Comparison of ENCODE assay signal across 8 cellular contexts in genomic region chr6:132814716-132815570, GRCh38. TPM values are rescaled to one million over a fixed set of nuclear protein-coding genes. Genes with fewer than 3 reads are reported as not detected.
A peak's percentile ranks its signal among the peaks of the same experiment; 100 is the strongest.
DNase-seq lines count a peak whose midpoint lies in the region; ATAC-seq and TF ChIP-seq lines count a peak whose summit lies in the region.

No MANE protein-coding gene starts in this region.

- H3K4me1 Mint-ChIP-seq in natural killer cell = peaks cover 66 to 69% of the 10 kb centered on the region in 2 donors

- H3K27ac Mint-ChIP-seq in natural killer cell = peak overlapping the region; percentile 93 to 96

- H3K9me3 ChIP-seq in SJSA1 (replicated peaks) = no peaks in the 10 kb centered on the region
- H3K9me3 ChIP-seq in effector memory CD4-positive, alpha-beta T cell (ENCODE audit: control insufficient read depth, low read length) = no peaks in the 10 kb centered on the region

- peaks cover 26% of the 10 kb centered on the region for H3K36me3 Mint-ChIP-seq in natural killer cell

- intact Hi-C loops in natural killer cell (cut with micrococcal nuclease) = loop anchor here (1.0 to 5.0 kb wide), 5 partner anchors 16 to 1137 kb away; partner anchors contain the start of genes STX7 and TBPL1

- H3K27ac ChIP-seq in SJSA1 = peak overlapping the region; percentile 55
- peak overlapping the region; percentile 77 for H3K27ac ChIP-seq in effector memory CD4-positive, alpha-beta T cell (ENCODE audit: insufficient read depth, low read length, poor library complexity, severe bottlenecking)

- H3K9me3 Mint-ChIP-seq in natural killer cell = no peaks in the 10 kb centered on the region

- ATAC-seq in GM18873 (IDR thresholded peaks at IDR 0.05; ENCODE audit: low FRiP score, unreplicated experiment) = peak; percentile 15
- ATAC-seq in HG02852 (IDR thresholded peaks at IDR 0.05; ENCODE audit: unreplicated experiment) = peak; percentile 8
- ATAC-seq in natural killer cell = peak; percentile 2 to 14 (median 8)

- H3K27me3 ChIP-seq in SJSA1 (replicated peaks) = no peaks in the 10 kb centered on the region
- no peaks in the 10 kb centered on the region for H3K27me3 ChIP-seq in effector memory CD4-positive, alpha-beta T cell (replicated peaks; ENCODE audit: control insufficient read depth, insufficient read depth, low read length, poor library complexity, severe bottlenecking)

- H3K4me1 ChIP-seq in SJSA1 (replicated peaks) = peaks cover 14% of the 10 kb centered on the region
- H3K4me1 ChIP-seq in effector memory CD4-positive, alpha-beta T cell (ENCODE audit: control insufficient read depth, insufficient read depth, low read length, poor library complexity, severe bottlenecking) = peaks cover 23% of the 10 kb centered on the region

- peak overlapping the region; percentile 57 for H3K4me3 ChIP-seq in SJSA1
- peak overlapping the region; percentile 81 for H3K4me3 ChIP-seq in effector memory CD4-positive, alpha-beta T cell (ENCODE audit: insufficient read depth, low read depth, low read length, poor library complexity, severe bottlenecking)

- H3K27me3 Mint-ChIP-seq in natural killer cell (ENCODE audit: low read depth in 2 of 2) = peaks cover 0 to 7% of the 10 kb centered on the region in 2 donors

- no peak for DNase-seq in SJSA1 (ENCODE audit: low read depth in 1 of 2, low spot score in 2 of 2)
- peak in 2 of 3 donors; percentile 6 to 8 for DNase-seq in effector memory CD4-positive, alpha-beta T cell
- peak; percentile 19 for DNase-seq in natural killer cell
- DNase-seq in cortex of kidney (lab: John Stamatoyannopoulos, UW) = no peak
- no peak for DNase-seq in C1 segment of cervical spinal cord (lab: John Stamatoyannopoulos, UW)
- DNase-seq in NCI-H128 (lab: John Stamatoyannopoulos, UW; ENCODE audit: unreplicated experiment) = no peak

- TF ChIP-seq CTCF in natural killer cell (IDR thresholded peaks at IDR 0.05) = no peak

- peak overlapping the region; percentile 99 for H3K4me3 Mint-ChIP-seq in natural killer cell

- peaks cover 55% of the 10 kb centered on the region for H3K36me3 ChIP-seq in SJSA1
- H3K36me3 ChIP-seq in effector memory CD4-positive, alpha-beta T cell (ENCODE audit: control insufficient read depth, insufficient read depth, low read length) = peaks cover 37% of the 10 kb centered on the region

RNA-seq across cellular contexts. Expression of gene RPS12, which starts 0.6 kb away (rescaled TPM):
- 1,665 and 2,029 TPM in 2 replicates for total RNA-seq in SJSA1 (2014; rRNA removed; shearing (Covaris generic))
- 100 to 1,000 TPM; 585 to 801 (median 769) TPM for total RNA-seq in natural killer cell

RNA-seq across cellular contexts. Expression of gene SLC18B1, which starts 16.5 kb away (rescaled TPM):
- 4.2 and 4.3 TPM in 2 replicates for total RNA-seq in SJSA1 (2014; rRNA removed; shearing (Covaris generic))
- total RNA-seq in natural killer cell = 1 to 10 TPM; 2.5 to 3.6 (median 3.0) TPM

RNA-seq across cellular contexts. Expression of gene VNN2, which starts 57.2 kb away (rescaled TPM):
- 0.38 and 1.00 TPM in 2 replicates for total RNA-seq in SJSA1 (2014; rRNA removed; shearing (Covaris generic))
- 10 to 100 TPM; 20.3 to 31.9 (median 25.4) TPM for total RNA-seq in natural killer cell

Comparison
In these comparisons a context has a peak if more than half of its experiments do, and no peak if none do; other contexts are left out.
1. DNase-seq: peak in effector memory CD4-positive, alpha-beta T cell (2 of 3) and natural killer cell (single experiment); none in SJSA1 (0 of 2), cortex of kidney (single experiment), C1 segment of cervical spinal cord (0 of 14) and NCI-H128 (single experiment).
2. RNA of gene VNN2, which starts 57.2 kb away (total RNA-seq): 20.3 to 31.9 TPM in natural killer cell; 0.38 to 1.00 TPM in SJSA1; every median in the first group is over 10 times any median in the second.
3. Peak in every context shown above with its lines, with median percentiles within 50 percentile points of each other: ATAC-seq.